In the genomic region with DNA sequence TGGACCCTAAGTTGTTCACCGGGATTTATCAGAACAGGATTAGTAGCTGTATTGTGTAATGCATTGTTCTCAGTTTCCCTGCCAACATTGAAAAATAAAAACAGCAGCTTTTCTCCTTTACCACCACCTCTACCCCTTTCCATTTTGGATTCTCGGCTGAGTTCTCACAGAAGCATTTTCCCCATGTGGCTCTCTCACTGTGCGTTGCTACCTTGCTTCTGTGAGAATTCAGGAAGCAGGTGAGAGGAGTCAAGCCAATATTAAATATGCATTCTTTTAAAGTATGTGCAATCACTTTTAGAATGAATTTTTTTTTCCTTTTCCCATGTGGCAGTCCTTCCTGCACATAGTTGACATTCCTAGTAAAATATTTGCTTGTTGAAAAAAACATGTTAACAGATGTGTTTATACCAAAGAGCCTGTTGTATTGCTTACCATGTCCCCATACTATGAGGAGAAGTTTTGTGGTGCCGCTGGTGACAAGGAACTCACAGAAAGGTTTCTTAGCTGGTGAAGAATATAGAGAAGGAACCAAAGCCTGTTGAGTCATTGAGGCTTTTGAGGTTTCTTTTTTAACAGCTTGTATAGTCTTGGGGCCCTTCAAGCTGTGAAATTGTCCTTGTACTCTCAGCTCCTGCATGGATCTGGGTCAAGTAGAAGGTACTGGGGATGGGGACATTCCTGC, we compare ENCODE assay signal across 9 cellular contexts. TPM values are rescaled to one million over a fixed set of nuclear protein-coding genes. Genes with fewer than 3 reads are reported as not detected.
A peak's percentile ranks its signal among the peaks of the same experiment; 100 is the strongest.
DNase-seq lines count a peak whose midpoint lies in the region; ATAC-seq and TF ChIP-seq lines count a peak whose summit lies in the region.
"Had no signal": no experiment of that assay in that cellular context is flagged by ENCODE, and none has a peak within 500 bp of the region (broad histone marks: within the 10 kb centered on the region; RNA-seq: fewer than 3 reads in every experiment).

No MANE protein-coding gene starts in this region.

- H3K4me3 ChIP-seq in psoas muscle (no peak overlapping the region), dorsolateral prefrontal cortex (no peak overlapping the region)

- peak; percentile 92 for DNase-seq in MV-4-11 (lab: John Stamatoyannopoulos, UW)
- peak; percentile 56 for DNase-seq in astrocyte of the hippocampus (ENCODE audit: low read depth, low spot score)
- no peak for DNase-seq in psoas muscle
- no peak for DNase-seq in dorsolateral prefrontal cortex
- DNase-seq in NCI-H446 treated with DMSO at 0.1 percent for 48 hours (lab: John Stamatoyannopoulos, UW): no peak
- DNase-seq: left colon had no signal

- ATAC-seq in GM18868 (IDR thresholded peaks at IDR 0.05; ENCODE audit: unreplicated experiment): peak; percentile 44
- no peak for ATAC-seq in psoas muscle
- ATAC-seq in HG03175 (IDR thresholded peaks at IDR 0.05; ENCODE audit: unreplicated experiment): no peak
- no peak for ATAC-seq in GM21367 (IDR thresholded peaks at IDR 0.05; ENCODE audit: unreplicated experiment)
- ATAC-seq: left colon had no signal

- H3K27me3 ChIP-seq in psoas muscle (ENCODE audit: insufficient read depth in 3 of 3, low read length in 2 of 3) (no peaks in the 10 kb centered on the region), dorsolateral prefrontal cortex (no peaks in the 10 kb centered on the region)

- WGBS in psoas muscle, 3 donors: 39 to 55% (median 54%) methylated on average over 4 of the region's 4 CpGs

- H3K27ac ChIP-seq in psoas muscle (peak overlapping the region; percentile 71), dorsolateral prefrontal cortex (peak overlapping the region in 1 of 59 donors; percentile 11)

- H3K4me1 ChIP-seq in psoas muscle: peaks cover 44% of the 10 kb centered on the region

- H3K36me3 ChIP-seq in psoas muscle (ENCODE audit: insufficient read depth in 1 of 2, low read depth in 1 of 2): peaks cover 11 to 45% of the 10 kb centered on the region in 2 donors

- TF ChIP-seq CTCF in psoas muscle (IDR thresholded peaks at IDR 0.05): no peak
- TF ChIP-seq CTCF in dorsolateral prefrontal cortex (IDR thresholded peaks at IDR 0.05 in 54 of 56, conservative IDR thresholded peaks at IDR 0.05 in 2 of 56; ENCODE audit: low read depth in 1 of 56, partially characterized antibody in 56 of 56): no peak

- intact Hi-C loops in psoas muscle (cut with DNase I): no loop called here
- intact Hi-C loops in dorsolateral prefrontal cortex (cut with DNase I): loop anchor here in 1 of 2 donors (10.0 kb wide), 1 partner anchor 1079 kb away; no protein-coding TSS in a partner anchor

- no peaks in the 10 kb centered on the region for H3K9me3 ChIP-seq in psoas muscle

RNA-seq across cellular contexts. Expression of a gene that starts 3.9 kb away (rescaled TPM):
- total RNA-seq in psoas muscle (10 to 100 TPM in 2 of 4 donors, 1 to 10 TPM in 2; 8.2 to 15.8 (median 10.7) TPM), dorsolateral prefrontal cortex (10 to 100 TPM in 8 of 120 experiments, 1 to 10 TPM in 111, under 1 TPM in 1; 0.64 to 13.6 (median 5.2) TPM)
- polyA plus RNA-seq in psoas muscle: 10 to 100 TPM in 1 of 3 donors, 1 to 10 TPM in 2; 6.4 to 13.5 (median 9.9) TPM

RNA-seq across cellular contexts. Expression of a gene that starts 46.2 kb away (rescaled TPM):
- 10 to 100 TPM; 56.0 to 80.6 (median 65.3) TPM for total RNA-seq in psoas muscle
- polyA plus RNA-seq in psoas muscle: 10 to 100 TPM; 16.8 to 56.0 (median 18.4) TPM
- total RNA-seq in dorsolateral prefrontal cortex: 100 to 1,000 TPM in 62 of 120 experiments, 10 to 100 TPM in 58; 78.9 to 158 (median 100) TPM

Comparison
In these comparisons a context has a peak if more than half of its experiments do, and no peak if none do; other contexts are left out.
1. DNase-seq: peak in MV-4-11 (single experiment) and astrocyte of the hippocampus (single experiment); none in psoas muscle (0 of 2), dorsolateral prefrontal cortex (0 of 10) and NCI-H446 treated with DMSO at 0.1 percent for 48 hours (single experiment).